Comparison of ENCODE assay signal across 11 cellular contexts in genomic region chr1:25798666-25799345, GRCh38. TPM values are rescaled to one million over a fixed set of nuclear protein-coding genes. Genes with fewer than 3 reads are reported as not detected.
A peak's percentile ranks its signal among the peaks of the same experiment; 100 is the strongest.
DNase-seq lines count a peak whose midpoint lies in the region; ATAC-seq and TF ChIP-seq lines count a peak whose summit lies in the region.
"Had no signal": no experiment of that assay in that cellular context is flagged by ENCODE, and none has a peak within 500 bp of the region (broad histone marks: within the 10 kb centered on the region; RNA-seq: fewer than 3 reads in every experiment).

No MANE protein-coding gene starts in this region.

- H3K4me3 ChIP-seq in left ventricle myocardium inferior (no peak overlapping the region), upper lobe of right lung (no peak overlapping the region)

- H3K9me3 Mint-ChIP-seq in natural killer cell treated with Interleukin-12 subunit alpha and Interleukin-12 subunit beta and Interleukin-15 and Interleukin-18, amount 100 ng/mL, for 72 hours = no peaks in the 10 kb centered on the region

- ATAC-seq in left ventricle myocardium superior (no peak), upper lobe of right lung (no peak), left lobe of liver (no peak), GM18502 (IDR thresholded peaks at IDR 0.05; ENCODE audit: poor library complexity, unreplicated experiment) (no peak)
- no peak for ATAC-seq in natural killer cell treated with Interleukin-12 subunit alpha and Interleukin-12 subunit beta and Interleukin-15 and Interleukin-18, amount 100 ng/mL, for 72 hours

- no peaks in the 10 kb centered on the region for H3K9me3 ChIP-seq in left ventricle myocardium inferior (replicated peaks)
- no peaks in the 10 kb centered on the region for H3K9me3 ChIP-seq in upper lobe of right lung

- H3K27me3 ChIP-seq in left ventricle myocardium inferior (ENCODE audit: low read depth) (no peaks in the 10 kb centered on the region), upper lobe of right lung (no peaks in the 10 kb centered on the region)

- no peaks in the 10 kb centered on the region for H3K36me3 ChIP-seq in left ventricle myocardium inferior
- no peaks in the 10 kb centered on the region for H3K36me3 ChIP-seq in upper lobe of right lung

- peak overlapping the region in 1 of 2 donors; percentile 42 for H3K27ac Mint-ChIP-seq in natural killer cell treated with Interleukin-12 subunit alpha and Interleukin-12 subunit beta and Interleukin-15 and Interleukin-18, amount 100 ng/mL, for 72 hours

- H3K4me1 ChIP-seq in left ventricle myocardium inferior (peaks cover 75% of the 10 kb centered on the region), upper lobe of right lung (peaks cover 47% of the 10 kb centered on the region)

- peaks cover 5 to 6% of the 10 kb centered on the region in 2 donors for H3K27me3 Mint-ChIP-seq in natural killer cell treated with Interleukin-12 subunit alpha and Interleukin-12 subunit beta and Interleukin-15 and Interleukin-18, amount 100 ng/mL, for 72 hours

- H3K27ac ChIP-seq in left ventricle myocardium inferior (replicated peaks) (peak overlapping the region; percentile 86), cingulate gyrus (ENCODE audit: low read depth, low read length) (peak overlapping the region; percentile 14), upper lobe of right lung (peak overlapping the region; percentile 86)

- TF ChIP-seq CTCF in left ventricle myocardium inferior (IDR thresholded peaks at IDR 0.05; ENCODE audit: borderline replicate concordance) (no peak), upper lobe of right lung (IDR thresholded peaks at IDR 0.05) (no peak)

- no peaks in the 10 kb centered on the region for H3K36me3 Mint-ChIP-seq in natural killer cell treated with Interleukin-12 subunit alpha and Interleukin-12 subunit beta and Interleukin-15 and Interleukin-18, amount 100 ng/mL, for 72 hours

- peaks cover 21 to 24% of the 10 kb centered on the region in 2 donors for H3K4me1 Mint-ChIP-seq in natural killer cell treated with Interleukin-12 subunit alpha and Interleukin-12 subunit beta and Interleukin-15 and Interleukin-18, amount 100 ng/mL, for 72 hours (ENCODE audit: low read depth in 2 of 2)

- intact Hi-C loops in left ventricle myocardium inferior (cut with micrococcal nuclease) (no loop called here), left ventricle myocardium superior (cut with micrococcal nuclease) (loop anchor here (5.0 kb wide), 1 partner anchor 192 kb away; no protein-coding TSS in a partner anchor), upper lobe of right lung (cut with DNase I) (loop anchor here (10.0 kb wide), 1 partner anchor 184 kb away; the partner anchor contains the start of gene MAN1C1)

- H3K4me3 Mint-ChIP-seq in natural killer cell treated with Interleukin-12 subunit alpha and Interleukin-12 subunit beta and Interleukin-15 and Interleukin-18, amount 100 ng/mL, for 72 hours = peak overlapping the region; percentile 66

- DNase-seq in left ventricle myocardium inferior = no peak
- no peak for DNase-seq in left ventricle myocardium superior
- no peak for DNase-seq in natural killer cell treated with Interleukin-12 subunit alpha and Interleukin-12 subunit beta and Interleukin-15 and Interleukin-18, amount 100 ng/mL, for 72 hours (ENCODE audit: low spot score)
- no peak for DNase-seq in upper lobe of right lung
- no peak for DNase-seq in hypothalamus (lab: John Stamatoyannopoulos, UW)
- no peak for DNase-seq in left lobe of liver (ENCODE audit: low spot score)
- DNase-seq: activated gamma-delta T cell, foreskin melanocyte, NCI-H226 had no signal

RNA-seq across cellular contexts. Expression of gene SELENON, which starts 1.2 kb away (rescaled TPM):
- total RNA-seq in left ventricle myocardium inferior (45.2 TPM), left ventricle myocardium superior (46.3 TPM), upper lobe of right lung (95.9 TPM), left lobe of liver (13.5 TPM)
- total RNA-seq in natural killer cell treated with Interleukin-12 subunit alpha and Interleukin-12 subunit beta and Interleukin-15 and Interleukin-18, amount 100 ng/mL, for 72 hours = 1 to 10 TPM; 6.6 to 9.6 TPM

RNA-seq across cellular contexts. Expression of gene MTFR1L, which starts 20.9 kb away (rescaled TPM):
- 252 TPM for total RNA-seq in left ventricle myocardium inferior
- 227 TPM for total RNA-seq in left ventricle myocardium superior
- 10 to 100 TPM; 29.8 to 37.3 TPM for total RNA-seq in natural killer cell treated with Interleukin-12 subunit alpha and Interleukin-12 subunit beta and Interleukin-15 and Interleukin-18, amount 100 ng/mL, for 72 hours
- total RNA-seq in upper lobe of right lung = 46.0 TPM
- total RNA-seq in left lobe of liver = 52.7 TPM

Comparison
In these comparisons a context has a peak if more than half of its experiments do, and no peak if none do; other contexts are left out.
1. H3K27ac ChIP-seq: peak in every context shown above with its lines; median percentile 86 in left ventricle myocardium inferior; 86 in upper lobe of right lung; 14 in cingulate gyrus.